7 cellular contexts compared by ENCODE assay signal in genomic region chr5:177311361-177311722, GRCh38. TPM values are rescaled to one million over a fixed set of nuclear protein-coding genes. Genes with fewer than 3 reads are reported as not detected.
A peak's percentile ranks its signal among the peaks of the same experiment; 100 is the strongest.
DNase-seq lines count a peak whose midpoint lies in the region; ATAC-seq, FAIRE-seq and TF ChIP-seq lines count a peak whose summit lies in the region.

No MANE protein-coding gene starts in this region.

- ATAC-seq in GM19395 (IDR thresholded peaks at IDR 0.05; ENCODE audit: unreplicated experiment) (peak; percentile 1), GM18519 (IDR thresholded peaks at IDR 0.05; ENCODE audit: low FRiP score, unreplicated experiment) (no peak)
- no peak for ATAC-seq in naive thymus-derived CD4-positive, alpha-beta T cell

- H3K27me3 ChIP-seq in naive thymus-derived CD4-positive, alpha-beta T cell (ENCODE audit: control insufficient read depth in 2 of 2, insufficient read depth in 2 of 2, low read length in 2 of 2): no peaks in the 10 kb centered on the region

- peaks cover 0 to 1% (median 0%) of the 10 kb centered on the region in 11 donors for H3K9me3 Mint-ChIP-seq in naive thymus-derived CD4-positive, alpha-beta T cell

- TF ChIP-seq CTCF in LNCaP clone FGC (IDR thresholded peaks at IDR 0.05; ENCODE audit: control insufficient read depth, extremely low read depth, insufficient read depth): no peak

- DNase-seq in LNCaP clone FGC (ENCODE audit: low read depth) (no peak), dermis blood vessel endothelial cell (peak; percentile 26), SK-N-DZ (ENCODE audit: low spot score) (no peak), urothelium cell line (ENCODE audit: low spot score) (no peak)
- DNase-seq in naive thymus-derived CD4-positive, alpha-beta T cell: peak in 1 of 9 donors; percentile 41

- H3K9me3 ChIP-seq in naive thymus-derived CD4-positive, alpha-beta T cell (ENCODE audit: control insufficient read depth in 2 of 3, low read length in 3 of 3): no peaks in the 10 kb centered on the region

- peak overlapping the region; percentile 75 for H3K4me3 ChIP-seq in LNCaP clone FGC (ENCODE audit: low read depth, low read length)
- peak overlapping the region; percentile 77 for H3K4me3 ChIP-seq in naive thymus-derived CD4-positive, alpha-beta T cell (ENCODE audit: low read length)

- peak overlapping the region in 2 of 9 donors; percentile 54 to 65 for H3K27ac Mint-ChIP-seq in naive thymus-derived CD4-positive, alpha-beta T cell

- peaks cover 21 to 22% of the 10 kb centered on the region in 2 donors for H3K4me1 ChIP-seq in naive thymus-derived CD4-positive, alpha-beta T cell (ENCODE audit: control insufficient read depth in 2 of 2, insufficient read depth in 2 of 2, low read length in 2 of 2)

- peaks cover 11 to 54% (median 35%) of the 10 kb centered on the region in 7 donors for H3K4me1 Mint-ChIP-seq in naive thymus-derived CD4-positive, alpha-beta T cell

- POLR2A ChIA-PET in naive thymus-derived CD4-positive, alpha-beta T cell (lab: Charles Lee): interaction anchor here (0.7 to 4.7 kb wide), 3 partner anchors 8 to 65 kb away, joined by 3 to 18 read pairs (median 4); partner anchors contain the start of genes PRELID1 and RAB24

- H3K36me3 ChIP-seq in naive thymus-derived CD4-positive, alpha-beta T cell (ENCODE audit: control insufficient read depth in 2 of 3, insufficient read depth in 3 of 3, low read length in 3 of 3): peaks cover 0 to 16% (median 0%) of the 10 kb centered on the region in 3 experiments

- CTCF ChIA-PET in naive thymus-derived CD4-positive, alpha-beta T cell (lab: Charles Lee): interaction anchor here (1.6 kb wide), 1 partner anchor 62 kb away, joined by 3 read pairs; no protein-coding TSS in a partner anchor

- peaks cover 0 to 9% (median 0%) of the 10 kb centered on the region in 5 donors for H3K36me3 Mint-ChIP-seq in naive thymus-derived CD4-positive, alpha-beta T cell

- peak overlapping the region; percentile 51 for H3K27ac ChIP-seq in naive thymus-derived CD4-positive, alpha-beta T cell (ENCODE audit: low read depth, low read length)

- intact Hi-C loops in naive thymus-derived CD4-positive, alpha-beta T cell (cut with micrococcal nuclease): loop anchor here in 1 of 2 donors (1.0 to 10.0 kb wide), 3 partner anchors 8 to 667 kb away; partner anchors contain the start of genes PDLIM7, PRELID1, RAB24 and TSPAN17

- peaks cover 0 to 5% (median 0%) of the 10 kb centered on the region in 5 donors for H3K27me3 Mint-ChIP-seq in naive thymus-derived CD4-positive, alpha-beta T cell

- H3K4me3 Mint-ChIP-seq in naive thymus-derived CD4-positive, alpha-beta T cell: peak overlapping the region in 8 of 10 donors; percentile 49 to 93 (median 78)

- no peak for FAIRE-seq in urothelium cell line (lab: Jason Lieb, UNC)

RNA-seq across cellular contexts. Expression of gene MXD3, which starts 0.4 kb away (rescaled TPM):
- total RNA-seq in dermis blood vessel endothelial cell: 20.9 and 38.5 TPM in 2 replicates
- total RNA-seq in naive thymus-derived CD4-positive, alpha-beta T cell: 10 to 100 TPM in 4 of 5 experiments, 1 to 10 TPM in 1; 8.8 to 39.8 (median 18.3) TPM
- polyA plus RNA-seq in naive thymus-derived CD4-positive, alpha-beta T cell: under 1 TPM; 0.63 to 0.75 TPM
- 263 and 287 TPM in 2 replicates for polyA plus RNA-seq in SK-N-DZ (2014; cell fraction: cytosol; rRNA removed)
- polyA plus RNA-seq in SK-N-DZ (2014; cell fraction: nucleus; rRNA removed): 398 TPM in 2 replicates

RNA-seq across cellular contexts. Expression of gene PRELID1, which starts 7.7 kb away (rescaled TPM):
- total RNA-seq in dermis blood vessel endothelial cell: 125 and 161 TPM in 2 replicates
- 100 to 1,000 TPM in 1 of 5 experiments, 10 to 100 TPM in 4; 49.0 to 172 (median 57.2) TPM for total RNA-seq in naive thymus-derived CD4-positive, alpha-beta T cell
- polyA plus RNA-seq in naive thymus-derived CD4-positive, alpha-beta T cell: 100 to 1,000 TPM; 155 to 177 TPM
- polyA plus RNA-seq in SK-N-DZ (2014; cell fraction: cytosol; rRNA removed): 367 and 387 TPM in 2 replicates
- 166 and 262 TPM in 2 replicates for polyA plus RNA-seq in SK-N-DZ (2014; cell fraction: nucleus; rRNA removed)

RNA-seq across cellular contexts. Expression of gene RAB24, which starts 7.8 kb away (rescaled TPM):
- 12.8 and 20.8 TPM in 2 replicates for total RNA-seq in dermis blood vessel endothelial cell
- total RNA-seq in naive thymus-derived CD4-positive, alpha-beta T cell: 10 to 100 TPM; 18.0 to 47.5 (median 24.3) TPM
- polyA plus RNA-seq in naive thymus-derived CD4-positive, alpha-beta T cell: 10 to 100 TPM; 14.9 to 17.1 TPM
- 40.3 and 43.5 TPM in 2 replicates for polyA plus RNA-seq in SK-N-DZ (2014; cell fraction: cytosol; rRNA removed)
- 194 and 231 TPM in 2 replicates for polyA plus RNA-seq in SK-N-DZ (2014; cell fraction: nucleus; rRNA removed)

RNA-seq across cellular contexts. Expression of gene LMAN2, which starts 40.1 kb away (rescaled TPM):
- total RNA-seq in dermis blood vessel endothelial cell: 407 and 457 TPM in 2 replicates
- 100 to 1,000 TPM in 2 of 5 experiments, 10 to 100 TPM in 3; 71.8 to 144 (median 99.7) TPM for total RNA-seq in naive thymus-derived CD4-positive, alpha-beta T cell
- 100 to 1,000 TPM; 194 to 202 TPM for polyA plus RNA-seq in naive thymus-derived CD4-positive, alpha-beta T cell
- 222 and 238 TPM in 2 replicates for polyA plus RNA-seq in SK-N-DZ (2014; cell fraction: cytosol; rRNA removed)
- 130 and 183 TPM in 2 replicates for polyA plus RNA-seq in SK-N-DZ (2014; cell fraction: nucleus; rRNA removed)

RNA-seq across cellular contexts. Expression of gene RGS14, which starts 46.4 kb away (rescaled TPM):
- 4.4 and 9.9 TPM in 2 replicates for total RNA-seq in dermis blood vessel endothelial cell
- 100 to 1,000 TPM in 3 of 5 experiments, 10 to 100 TPM in 2; 68.4 to 196 (median 112) TPM for total RNA-seq in naive thymus-derived CD4-positive, alpha-beta T cell
- 100 to 1,000 TPM in 1 of 2 donors, 10 to 100 TPM in 1; 32.9 to 100 TPM for polyA plus RNA-seq in naive thymus-derived CD4-positive, alpha-beta T cell
- polyA plus RNA-seq in SK-N-DZ (2014; cell fraction: cytosol; rRNA removed): 20.8 and 55.9 TPM in 2 replicates
- polyA plus RNA-seq in SK-N-DZ (2014; cell fraction: nucleus; rRNA removed): 62.5 and 74.6 TPM in 2 replicates
